Comparison of ENCODE assay signal across 13 cellular contexts in the genomic region with DNA sequence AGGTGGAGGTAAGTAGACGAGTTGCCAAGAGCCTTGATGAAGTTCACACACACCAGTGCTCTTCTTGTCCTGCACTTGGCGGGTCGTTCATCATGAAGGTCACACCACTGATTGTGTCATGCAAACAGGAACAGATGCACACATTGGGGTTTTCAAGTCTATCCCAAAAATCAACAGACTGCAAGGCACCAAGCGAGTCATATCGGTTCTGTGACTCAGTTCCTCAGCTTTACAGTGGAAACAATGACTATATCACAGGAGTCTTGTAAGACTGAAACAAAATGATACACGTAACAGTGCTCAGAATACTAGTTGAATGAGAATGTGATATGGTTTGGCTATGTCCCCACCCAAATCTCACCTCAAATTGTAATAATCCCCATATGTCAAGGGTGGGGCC.
DNase-seq lines count a peak whose midpoint lies in the region; ATAC-seq and TF ChIP-seq lines count a peak whose summit lies in the region.
"Had no signal": no experiment of that assay in that cellular context is flagged by ENCODE, and none has a peak within 500 bp of the region (broad histone marks: within the 10 kb centered on the region; RNA-seq: fewer than 3 reads in every experiment).

No MANE protein-coding gene starts in this region.

- H3K4me3 Mint-ChIP-seq in activated T-helper 17 cell treated with anti-CD3 and anti-CD28 coated beads, Interleukin-2, amount 50 U/mL, for 72 hours, result peak overlapping the region; percentile 68
- H3K4me3 Mint-ChIP-seq in Caco-2 (ENCODE audit: unreplicated experiment), result no peak overlapping the region
- H3K4me3 Mint-ChIP-seq: dendritic cell treated with granulocyte-macrophage colony-stimulating factor and Interleukin-4, amounts not matched to agents 40 ng/mL and 50 ng/mL, for 4 days; type B pancreatic cell had no signal

- peaks cover 13% of the 10 kb centered on the region for H3K9me3 Mint-ChIP-seq in activated T-helper 17 cell treated with anti-CD3 and anti-CD28 coated beads, Interleukin-2, amount 50 U/mL, for 72 hours
- no peaks in the 10 kb centered on the region for H3K9me3 Mint-ChIP-seq in Caco-2 (ENCODE audit: unreplicated experiment)
- H3K9me3 Mint-ChIP-seq: dendritic cell treated with granulocyte-macrophage colony-stimulating factor and Interleukin-4, amounts not matched to agents 40 ng/mL and 50 ng/mL, for 4 days had no signal

- CTCF ChIA-PET in Caco-2 (lab: Charles Lee), result no interaction called here

- TF ChIP-seq CTCF in GM06990 (IDR thresholded peaks at IDR 0.05; ENCODE audit: insufficient read depth, low read length, poor library complexity, severe bottlenecking), result no peak
- no peak for TF ChIP-seq CTCF in Caco-2 (IDR thresholded peaks at IDR 0.05; ENCODE audit: insufficient read depth in 1 of 2, low read depth in 1 of 2, low read length in 1 of 2, severe bottlenecking in 1 of 2, unreplicated experiment in 1 of 2)

- DNase-seq in GM06990 (ENCODE audit: extremely low read depth, insufficient read length) (peak; percentile 28), Caco-2 (no peak), COR-L47 (lab: John Stamatoyannopoulos, UW) (no peak)
- peak; percentile 16 for DNase-seq in stimulated activated CD4-positive, alpha-beta T cell treated with anti-CD3 and anti-CD28 coated beads, Interleukin-12 subunit alpha, Interleukin-12 subunit beta, amount 100 ng/mL, for 4 hours
- DNase-seq: KG1, occipital lobe, T-helper 9 cell had no signal

- peaks cover 22% of the 10 kb centered on the region for H3K4me1 Mint-ChIP-seq in activated T-helper 17 cell treated with anti-CD3 and anti-CD28 coated beads, Interleukin-2, amount 50 U/mL, for 72 hours
- no peaks in the 10 kb centered on the region for H3K4me1 Mint-ChIP-seq in Caco-2 (ENCODE audit: low read depth, unreplicated experiment)

- H3K27ac ChIP-seq in ACC112 (ENCODE audit: low read depth, low read length), result peak overlapping the region; percentile 82

- peaks cover 12% of the 10 kb centered on the region for H3K36me3 Mint-ChIP-seq in activated T-helper 17 cell treated with anti-CD3 and anti-CD28 coated beads, Interleukin-2, amount 50 U/mL, for 72 hours (ENCODE audit: low read depth)
- H3K36me3 Mint-ChIP-seq in Caco-2 (ENCODE audit: insufficient read depth, unreplicated experiment), result no peaks in the 10 kb centered on the region
- H3K36me3 Mint-ChIP-seq: type B pancreatic cell had no signal

- intact Hi-C loops in Caco-2 (cut with micrococcal nuclease; ENCODE audit: unreplicated experiment), result no loop called here

- ATAC-seq in activated T-helper 17 cell treated with anti-CD3 and anti-CD28 coated beads, Interleukin-2, amount 50 U/mL, for 72 hours (replicated peaks), result peak; percentile 90
- ATAC-seq in GM19467 (IDR thresholded peaks at IDR 0.05; ENCODE audit: unreplicated experiment) (no peak), GM21825 (IDR thresholded peaks at IDR 0.05; ENCODE audit: unreplicated experiment) (no peak)

- no TSS peak for BruUV-seq in Caco-2 (replicated peaks; lab: Mats Ljungman, UMichigan)

- H3K79me2 ChIP-seq in ACC112 (ENCODE audit: control insufficient read depth, insufficient read depth, low read length, unreplicated experiment), result no peaks in the 10 kb centered on the region

- H3K27me3 ChIP-seq in ACC112 (ENCODE audit: insufficient read depth, low read length) (no peaks in the 10 kb centered on the region), GM06990 (replicated peaks; ENCODE audit: control insufficient read depth, insufficient read depth, low read length) (no peaks in the 10 kb centered on the region), Caco-2 (replicated peaks; ENCODE audit: control insufficient read depth, insufficient read depth, low read length) (no peaks in the 10 kb centered on the region; the same call in 1 of the 2 replicates)

- no peaks in the 10 kb centered on the region for H3K27me3 Mint-ChIP-seq in activated T-helper 17 cell treated with anti-CD3 and anti-CD28 coated beads, Interleukin-2, amount 50 U/mL, for 72 hours
- H3K27me3 Mint-ChIP-seq in Caco-2 (ENCODE audit: insufficient read depth, unreplicated experiment), result peaks cover 3% of the 10 kb centered on the region
- H3K27me3 Mint-ChIP-seq: type B pancreatic cell had no signal

- H3K9me3 ChIP-seq in Caco-2, result no peaks in the 10 kb centered on the region

- H3K27ac Mint-ChIP-seq in activated T-helper 17 cell treated with anti-CD3 and anti-CD28 coated beads, Interleukin-2, amount 50 U/mL, for 72 hours, result peak overlapping the region; percentile 98
- no peak overlapping the region for H3K27ac Mint-ChIP-seq in Caco-2 (ENCODE audit: unreplicated experiment)
- H3K27ac Mint-ChIP-seq: dendritic cell treated with granulocyte-macrophage colony-stimulating factor and Interleukin-4, amounts not matched to agents 40 ng/mL and 50 ng/mL, for 4 days; type B pancreatic cell had no signal

- POLR2A ChIA-PET in Caco-2 (lab: Charles Lee), result no interaction called here

- peak overlapping the region; percentile 4 for H2AFZ ChIP-seq in ACC112 (ENCODE audit: low read length, unreplicated experiment)

- no peak overlapping the region; the same call in 1 of the 2 replicates for H3K4me3 ChIP-seq in ACC112 (ENCODE audit: low read depth, low read length)
- H3K4me3 ChIP-seq in GM06990 (replicated peaks; ENCODE audit: low read depth, low read length), result no peak overlapping the region
- H3K4me3 ChIP-seq in Caco-2 (ENCODE audit: low read depth, low read length), result no peak overlapping the region

- H3K4me1 ChIP-seq in ACC112 (ENCODE audit: control insufficient read depth, insufficient read depth, low read length, unreplicated experiment) (peaks cover 13% of the 10 kb centered on the region), Caco-2 (no peaks in the 10 kb centered on the region)

- H3K36me3 ChIP-seq in ACC112 (ENCODE audit: insufficient read depth, low read length) (no peaks in the 10 kb centered on the region), GM06990 (ENCODE audit: control insufficient read depth, insufficient read depth, low read length) (no peaks in the 10 kb centered on the region), Caco-2 (ENCODE audit: control insufficient read depth, insufficient read depth, low read length) (no peaks in the 10 kb centered on the region)

Comparison
In these comparisons a context has a peak if more than half of its experiments do, and no peak if none do; other contexts are left out.
1. DNase-seq: peak in GM06990 (single experiment) and stimulated activated CD4-positive, alpha-beta T cell treated with anti-CD3 and anti-CD28 coated beads, Interleukin-12 subunit alpha, Interleukin-12 subunit beta, amount 100 ng/mL, for 4 hours (single experiment); none in Caco-2 (0 of 2) and COR-L47 (single experiment).